ENCODE assay signal across 2 cellular contexts in the genomic region with DNA sequence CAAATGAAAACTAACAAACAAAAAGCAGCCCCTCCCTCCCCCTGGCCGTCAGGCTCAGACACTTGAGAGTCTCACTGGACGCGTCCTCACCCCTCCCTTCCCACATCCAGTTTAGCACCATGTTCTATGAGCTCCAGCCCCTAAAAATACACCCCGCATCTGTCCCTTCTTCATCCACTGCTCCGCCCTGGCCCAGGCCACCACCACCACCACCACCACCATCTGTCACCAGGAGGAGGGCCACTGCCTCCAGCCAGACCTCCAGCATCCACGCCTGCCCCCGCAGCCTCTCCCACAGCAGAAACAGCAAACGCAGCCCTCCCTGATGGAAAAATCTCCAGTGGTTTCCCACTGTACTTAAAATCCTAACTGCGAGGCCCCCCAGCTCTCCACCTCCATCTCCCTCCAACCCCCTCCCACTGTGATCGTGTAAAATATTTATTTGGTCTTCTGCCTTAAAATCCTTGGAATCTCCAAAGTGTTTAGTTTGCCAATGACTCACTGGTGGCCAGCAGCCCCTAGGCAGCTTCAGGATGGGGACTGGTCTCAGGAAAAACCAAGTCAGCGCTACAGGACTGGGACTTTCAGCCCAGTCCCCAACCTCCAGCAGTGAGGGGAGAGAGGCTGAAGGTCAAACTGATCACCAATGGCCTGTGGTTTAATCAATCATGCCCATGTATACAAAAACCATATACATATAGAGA.
TF ChIP-seq lines count a peak whose summit lies in the region.

No MANE protein-coding gene starts in this region.

TF ChIP-seq in SK-N-SH, 30 proteins besides CTCF, POLR2A, EP300 and RAD21:
- TF ChIP-seq ZBTB33 (IDR thresholded peaks at IDR 0.05; ENCODE audit: borderline replicate concordance, low read depth) (no peak), TEAD4 (IDR thresholded peaks at IDR 0.05; ENCODE audit: borderline replicate concordance, insufficient read depth) (no peak), MXI1 (IDR thresholded peaks at IDR 0.05; ENCODE audit: low read depth, low read length) (no peak), JUND (IDR thresholded peaks at IDR 0.05) (no peak), NFIC (IDR thresholded peaks at IDR 0.05; ENCODE audit: borderline replicate concordance) (no peak), TAF1 (IDR thresholded peaks at IDR 0.05; ENCODE audit: borderline replicate concordance, low read depth, low read length) (no peak), FOXJ3 (CRISPR knock-in tag; IDR thresholded peaks at IDR 0.05) (no peak), IRF3 (IDR thresholded peaks at IDR 0.05; ENCODE audit: low read depth, low read length) (no peak), RXRA (IDR thresholded peaks at IDR 0.05; ENCODE audit: borderline replicate concordance, low read depth) (no peak), YY1 (IDR thresholded peaks at IDR 0.05; ENCODE audit: low read depth) (no peak), POLR2AphosphoS5 (IDR thresholded peaks at IDR 0.05; ENCODE audit: low read depth, low read length) (no peak)
- TF ChIP-seq, protein P1, sequence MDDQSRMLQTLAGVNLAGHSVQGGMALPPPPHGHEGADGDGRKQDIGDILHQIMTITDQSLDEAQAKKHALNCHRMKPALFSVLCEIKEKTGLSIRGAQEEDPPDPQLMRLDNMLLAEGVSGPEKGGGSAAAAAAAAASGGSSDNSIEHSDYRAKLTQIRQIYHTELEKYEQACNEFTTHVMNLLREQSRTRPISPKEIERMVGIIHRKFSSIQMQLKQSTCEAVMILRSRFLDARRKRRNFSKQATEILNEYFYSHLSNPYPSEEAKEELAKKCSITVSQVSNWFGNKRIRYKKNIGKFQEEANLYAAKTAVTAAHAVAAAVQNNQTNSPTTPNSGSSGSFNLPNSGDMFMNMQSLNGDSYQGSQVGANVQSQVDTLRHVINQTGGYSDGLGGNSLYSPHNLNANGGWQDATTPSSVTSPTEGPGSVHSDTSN (IDR thresholded peaks at IDR 0.05): no peak

TF ChIP-seq in SK-N-SH treated with all-trans-retinoic acid at 6 μM for 48 hours, 23 proteins besides CTCF, POLR2A, EP300 and RAD21 (continued from another document):
- TF ChIP-seq CSRNP3 (CRISPR knock-in tag; IDR thresholded peaks at IDR 0.05) (no peak), ZFP30 (CRISPR knock-in tag; IDR thresholded peaks at IDR 0.05) (no peak), ZNF565 (CRISPR knock-in tag; conservative IDR thresholded peaks at IDR 0.05; ENCODE audit: low read depth) (no peak), TCF4 (CRISPR knock-in tag; IDR thresholded peaks at IDR 0.05; ENCODE audit: borderline replicate concordance) (no peak), ZC3H10 (CRISPR knock-in tag; IDR thresholded peaks at IDR 0.05) (no peak), BACH2 (CRISPR knock-in tag; IDR thresholded peaks at IDR 0.05; ENCODE audit: borderline replicate concordance) (no peak), PPARA (CRISPR knock-in tag; IDR thresholded peaks at IDR 0.05; ENCODE audit: borderline replicate concordance) (no peak), ZFP3 (CRISPR knock-in tag; IDR thresholded peaks at IDR 0.05) (no peak), RARB (CRISPR knock-in tag; IDR thresholded peaks at IDR 0.05) (no peak), SNAI2 (CRISPR knock-in tag; IDR thresholded peaks at IDR 0.05) (no peak), TOX (CRISPR knock-in tag; IDR thresholded peaks at IDR 0.05; ENCODE audit: borderline replicate concordance) (no peak), ZNF8 (CRISPR knock-in tag; IDR thresholded peaks at IDR 0.05) (no peak), CSDC2 (CRISPR knock-in tag; IDR thresholded peaks at IDR 0.05) (no peak)
- TF ChIP-seq, protein P2, sequence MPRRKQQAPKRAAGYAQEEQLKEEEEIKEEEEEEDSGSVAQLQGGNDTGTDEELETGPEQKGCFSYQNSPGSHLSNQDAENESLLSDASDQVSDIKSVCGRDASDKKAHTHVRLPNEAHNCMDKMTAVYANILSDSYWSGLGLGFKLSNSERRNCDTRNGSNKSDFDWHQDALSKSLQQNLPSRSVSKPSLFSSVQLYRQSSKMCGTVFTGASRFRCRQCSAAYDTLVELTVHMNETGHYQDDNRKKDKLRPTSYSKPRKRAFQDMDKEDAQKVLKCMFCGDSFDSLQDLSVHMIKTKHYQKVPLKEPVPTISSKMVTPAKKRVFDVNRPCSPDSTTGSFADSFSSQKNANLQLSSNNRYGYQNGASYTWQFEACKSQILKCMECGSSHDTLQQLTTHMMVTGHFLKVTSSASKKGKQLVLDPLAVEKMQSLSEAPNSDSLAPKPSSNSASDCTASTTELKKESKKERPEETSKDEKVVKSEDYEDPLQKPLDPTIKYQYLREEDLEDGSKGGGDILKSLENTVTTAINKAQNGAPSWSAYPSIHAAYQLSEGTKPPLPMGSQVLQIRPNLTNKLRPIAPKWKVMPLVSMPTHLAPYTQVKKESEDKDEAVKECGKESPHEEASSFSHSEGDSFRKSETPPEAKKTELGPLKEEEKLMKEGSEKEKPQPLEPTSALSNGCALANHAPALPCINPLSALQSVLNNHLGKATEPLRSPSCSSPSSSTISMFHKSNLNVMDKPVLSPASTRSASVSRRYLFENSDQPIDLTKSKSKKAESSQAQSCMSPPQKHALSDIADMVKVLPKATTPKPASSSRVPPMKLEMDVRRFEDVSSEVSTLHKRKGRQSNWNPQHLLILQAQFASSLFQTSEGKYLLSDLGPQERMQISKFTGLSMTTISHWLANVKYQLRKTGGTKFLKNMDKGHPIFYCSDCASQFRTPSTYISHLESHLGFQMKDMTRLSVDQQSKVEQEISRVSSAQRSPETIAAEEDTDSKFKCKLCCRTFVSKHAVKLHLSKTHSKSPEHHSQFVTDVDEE (CRISPR knock-in tag; IDR thresholded peaks at IDR 0.05): no peak
- TF ChIP-seq, protein P3, sequence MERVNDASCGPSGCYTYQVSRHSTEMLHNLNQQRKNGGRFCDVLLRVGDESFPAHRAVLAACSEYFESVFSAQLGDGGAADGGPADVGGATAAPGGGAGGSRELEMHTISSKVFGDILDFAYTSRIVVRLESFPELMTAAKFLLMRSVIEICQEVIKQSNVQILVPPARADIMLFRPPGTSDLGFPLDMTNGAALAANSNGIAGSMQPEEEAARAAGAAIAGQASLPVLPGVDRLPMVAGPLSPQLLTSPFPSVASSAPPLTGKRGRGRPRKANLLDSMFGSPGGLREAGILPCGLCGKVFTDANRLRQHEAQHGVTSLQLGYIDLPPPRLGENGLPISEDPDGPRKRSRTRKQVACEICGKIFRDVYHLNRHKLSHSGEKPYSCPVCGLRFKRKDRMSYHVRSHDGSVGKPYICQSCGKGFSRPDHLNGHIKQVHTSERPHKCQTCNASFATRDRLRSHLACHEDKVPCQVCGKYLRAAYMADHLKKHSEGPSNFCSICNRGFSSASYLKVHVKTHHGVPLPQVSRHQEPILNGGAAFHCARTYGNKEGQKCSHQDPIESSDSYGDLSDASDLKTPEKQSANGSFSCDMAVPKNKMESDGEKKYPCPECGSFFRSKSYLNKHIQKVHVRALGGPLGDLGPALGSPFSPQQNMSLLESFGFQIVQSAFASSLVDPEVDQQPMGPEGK (CRISPR knock-in tag; IDR thresholded peaks at IDR 0.05; ENCODE audit: borderline replicate concordance): no peak
